Comparison of ENCODE assay signal across 19 cellular contexts in the genomic region with DNA sequence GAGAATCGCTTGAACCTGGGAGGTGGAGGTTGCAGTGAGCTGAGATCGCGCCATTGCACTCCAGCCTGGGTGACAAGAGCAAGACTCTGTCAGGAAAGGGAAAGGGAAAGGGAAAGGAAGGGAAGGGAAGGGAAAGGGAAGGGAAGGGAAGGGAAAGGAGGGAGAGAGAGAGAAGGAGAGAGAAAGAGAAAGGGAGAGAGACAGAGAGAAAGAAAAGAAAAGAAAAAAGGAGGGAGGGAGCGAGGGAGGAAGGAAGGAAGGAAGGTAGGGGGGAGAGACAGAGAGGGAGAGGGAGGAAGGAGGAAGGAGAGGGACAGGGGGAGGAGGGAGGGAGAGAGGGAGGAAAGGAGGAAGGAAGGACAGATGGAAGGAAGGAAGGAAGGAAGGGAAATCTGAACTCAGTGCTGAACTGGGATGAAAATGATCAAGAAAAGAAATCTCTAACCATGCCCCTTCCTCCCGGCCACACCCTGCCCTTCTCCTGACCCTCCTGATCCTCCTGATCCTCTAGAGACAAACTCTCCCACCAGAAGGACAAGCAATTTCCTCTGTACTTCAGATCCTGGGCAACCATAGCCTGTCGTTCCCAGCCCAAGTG. TPM values are rescaled to one million over a fixed set of nuclear protein-coding genes. Genes with fewer than 3 reads are reported as not detected.
"Had no signal": no experiment of that assay in that cellular context is flagged by ENCODE, and none has a peak within 500 bp of the region (broad histone marks: within the 10 kb centered on the region; RNA-seq: fewer than 3 reads in every experiment).

No MANE protein-coding gene starts in this region.

- H3K4me3 ChIP-seq: ascending aorta, gastroesophageal sphincter, heart right ventricle, lung, testis, upper lobe of right lung had no signal

- H3K27me3 ChIP-seq: ascending aorta, gastroesophageal sphincter, heart right ventricle, testis, upper lobe of right lung had no signal

- H3K4me1 ChIP-seq: ascending aorta, gastroesophageal sphincter, heart right ventricle, testis, upper lobe of right lung had no signal

- H3K9me3 ChIP-seq: ascending aorta, gastroesophageal sphincter, heart right ventricle, testis, upper lobe of right lung had no signal

- H3K27me3 Mint-ChIP-seq: activated CD4-positive, alpha-beta memory T cell treated with anti-CD3 and anti-CD28 coated beads for 36 hours; activated CD4-positive, alpha-beta T cell treated with anti-CD3 and anti-CD28 coated beads for 36 hours; activated CD8-positive, alpha-beta memory T cell treated with anti-CD3 and anti-CD28 coated beads, Interleukin-2, amount 10 ng/mL, durations not matched to agents 7 days and 5 days; progenitor cell of endocrine pancreas; stimulated activated naive CD8-positive, alpha-beta T cell treated with anti-CD3 and anti-CD28 coated beads, Interleukin-15, Interleukin-2, amounts not matched to agents 100 ng/mL and 50 ng/mL, for 24 hours had no signal

- ATAC-seq: activated CD4-positive, alpha-beta T cell treated with anti-CD3 and anti-CD28 coated beads for 36 hours; activated CD8-positive, alpha-beta memory T cell treated with anti-CD3 and anti-CD28 coated beads, Interleukin-2, amount 10 ng/mL, durations not matched to agents 7 days and 5 days; heart right ventricle; left colon; right cardiac atrium; upper lobe of right lung had no signal

- DNase-seq: activated CD4-positive, alpha-beta memory T cell treated with anti-CD3 and anti-CD28 coated beads for 36 hours; activated CD4-positive, alpha-beta T cell treated with anti-CD3 and anti-CD28 coated beads for 36 hours; activated CD8-positive, alpha-beta memory T cell treated with anti-CD3 and anti-CD28 coated beads, Interleukin-2, amount 10 ng/mL, durations not matched to agents 7 days and 5 days; activated effector memory CD4-positive, alpha-beta T cell treated with anti-CD3 and anti-CD28 coated beads, Interleukin-2, amount 50 U/mL, for 16 hours; activated T-cell treated with anti-CD3 and anti-CD28 coated beads, Interleukin-2, amount 50 U/mL, for 1 hour; dermis blood vessel endothelial cell; erythroblast; heart right ventricle; left colon; right cardiac atrium; small intestine; stimulated activated CD4-positive, alpha-beta T cell treated with anti-CD3 and anti-CD28 coated beads, Interleukin-4, amount 100 ng/mL, for 24 hours; testis; upper lobe of right lung had no signal

- H3K9me3 Mint-ChIP-seq: activated CD4-positive, alpha-beta memory T cell treated with anti-CD3 and anti-CD28 coated beads for 36 hours; stimulated activated naive CD8-positive, alpha-beta T cell treated with anti-CD3 and anti-CD28 coated beads, Interleukin-15, Interleukin-2, amounts not matched to agents 100 ng/mL and 50 ng/mL, for 24 hours had no signal

- H3K27ac ChIP-seq: ascending aorta, gastroesophageal sphincter, testis, upper lobe of right lung had no signal

- H3K27ac Mint-ChIP-seq: activated CD4-positive, alpha-beta memory T cell treated with anti-CD3 and anti-CD28 coated beads for 36 hours; activated CD4-positive, alpha-beta T cell treated with anti-CD3 and anti-CD28 coated beads for 36 hours; activated CD8-positive, alpha-beta memory T cell treated with anti-CD3 and anti-CD28 coated beads, Interleukin-2, amount 10 ng/mL, durations not matched to agents 7 days and 5 days; stimulated activated naive CD8-positive, alpha-beta T cell treated with anti-CD3 and anti-CD28 coated beads, Interleukin-15, Interleukin-2, amounts not matched to agents 100 ng/mL and 50 ng/mL, for 24 hours had no signal

- H3K4me3 Mint-ChIP-seq: activated CD4-positive, alpha-beta memory T cell treated with anti-CD3 and anti-CD28 coated beads for 36 hours; activated CD4-positive, alpha-beta T cell treated with anti-CD3 and anti-CD28 coated beads for 36 hours; activated CD8-positive, alpha-beta memory T cell treated with anti-CD3 and anti-CD28 coated beads, Interleukin-2, amount 10 ng/mL, durations not matched to agents 7 days and 5 days; stimulated activated naive CD8-positive, alpha-beta T cell treated with anti-CD3 and anti-CD28 coated beads, Interleukin-15, Interleukin-2, amounts not matched to agents 100 ng/mL and 50 ng/mL, for 24 hours had no signal

RNA-seq across cellular contexts. Expression of a gene that starts 39.1 kb away (rescaled TPM):
- total RNA-seq: ascending aorta had no signal

RNA-seq across cellular contexts. Expression of a gene that starts 47.7 kb away (rescaled TPM):
- total RNA-seq: ascending aorta, gastroesophageal sphincter, right cardiac atrium, upper lobe of right lung had no signal
